In genomic region chr9:22098636-22099332, GRCh38 we compare ENCODE assay signal across 12 cellular contexts.
DNase-seq lines count a peak whose midpoint lies in the region; ATAC-seq and TF ChIP-seq lines count a peak whose summit lies in the region.
"Had no signal": no experiment of that assay in that cellular context is flagged by ENCODE, and none has a peak within 500 bp of the region (broad histone marks: within the 10 kb centered on the region; RNA-seq: fewer than 3 reads in every experiment).

No MANE protein-coding gene starts in this region.

- H3K9me2 ChIP-seq in PC-9 (ENCODE audit: insufficient read depth) = no peaks in the 10 kb centered on the region

- TF ChIP-seq EP300 in transverse colon (IDR thresholded peaks at IDR 0.05; ENCODE audit: low read depth) = no peak

- no peaks in the 10 kb centered on the region for H3K79me2 ChIP-seq in PC-9 (ENCODE audit: low read depth)
- H3K79me2 ChIP-seq in neural progenitor cell (ENCODE audit: low read depth) = no peaks in the 10 kb centered on the region

- 63 to 64% methylated on average over 3 of the region's 3 CpGs for WGBS in transverse colon (ENCODE audit: low coverage in 1 of 2), 2 donors

- no peaks in the 10 kb centered on the region for H3K27me3 Mint-ChIP-seq in neural progenitor cell (ENCODE audit: insufficient read depth, low read depth)
- H3K27me3 Mint-ChIP-seq in naive thymus-derived CD4-positive, alpha-beta T cell = peaks cover 0 to 51% (median 5%) of the 10 kb centered on the region in 5 donors

- POLR2A ChIA-PET in PC-9 (lab: Charles Lee; ENCODE audit: unreplicated experiment) = no interaction called here
- POLR2A ChIA-PET in naive thymus-derived CD4-positive, alpha-beta T cell (lab: Charles Lee) = no interaction called here

- TF ChIP-seq CTCF in PC-9 (conservative IDR thresholded peaks at IDR 0.05) (no peak), epithelial cell of proximal tubule (conservative IDR thresholded peaks at IDR 0.05; ENCODE audit: low read depth, low read length) (no peak), transverse colon (IDR thresholded peaks at IDR 0.05) (no peak), neural progenitor cell (IDR thresholded peaks at IDR 0.05) (no peak)

- no peak overlapping the region for H3K4me3 Mint-ChIP-seq in neural progenitor cell
- no peak overlapping the region for H3K4me3 Mint-ChIP-seq in naive thymus-derived CD4-positive, alpha-beta T cell

- H3K36me3 Mint-ChIP-seq in neural progenitor cell = no peaks in the 10 kb centered on the region
- peaks cover 0 to 15% (median 0%) of the 10 kb centered on the region in 5 donors for H3K36me3 Mint-ChIP-seq in naive thymus-derived CD4-positive, alpha-beta T cell

- H3K4me1 Mint-ChIP-seq in neural progenitor cell = no peaks in the 10 kb centered on the region
- H3K4me1 Mint-ChIP-seq in naive thymus-derived CD4-positive, alpha-beta T cell = peaks cover 0 to 32% (median 0%) of the 10 kb centered on the region in 7 donors

- no TSS peak for BruUV-seq in PC-9 (replicated peaks; lab: Mats Ljungman, UMichigan)

- H3K9me3 ChIP-seq in PC-9 (ENCODE audit: insufficient read depth, low read depth) = no peaks in the 10 kb centered on the region
- no peaks in the 10 kb centered on the region for H3K9me3 ChIP-seq in transverse colon
- no peaks in the 10 kb centered on the region for H3K9me3 ChIP-seq in neural progenitor cell (ENCODE audit: low read depth)
- H3K9me3 ChIP-seq in naive thymus-derived CD4-positive, alpha-beta T cell (ENCODE audit: control insufficient read depth in 2 of 3, low read length in 3 of 3) = no peaks in the 10 kb centered on the region

- peaks cover under 1% of the 10 kb centered on the region for H3K9me3 Mint-ChIP-seq in neural progenitor cell
- peaks cover 0 to 5% (median 0%) of the 10 kb centered on the region in 11 donors for H3K9me3 Mint-ChIP-seq in naive thymus-derived CD4-positive, alpha-beta T cell

- TF ChIP-seq POLR2A in transverse colon (IDR thresholded peaks at IDR 0.05) = no peak

- no peak overlapping the region for H3K27ac Mint-ChIP-seq in neural progenitor cell
- no peak overlapping the region for H3K27ac Mint-ChIP-seq in naive thymus-derived CD4-positive, alpha-beta T cell
- H3K27ac Mint-ChIP-seq: activated naive CD8-positive, alpha-beta T cell treated with anti-CD3 and anti-CD28 coated beads, Interleukin-2, amount 10 ng/mL, durations not matched to agents 7 days and 5 days had no signal

- CTCF ChIA-PET in PC-9 (lab: Charles Lee) = no interaction called here
- CTCF ChIA-PET in naive thymus-derived CD4-positive, alpha-beta T cell (lab: Charles Lee) = no interaction called here

- no peak for ATAC-seq in naive thymus-derived CD4-positive, alpha-beta T cell

- H3K36me3 ChIP-seq in PC-9 (ENCODE audit: low read depth) = peaks cover 4% of the 10 kb centered on the region; the same call in 1 of the 2 replicates
- H3K36me3 ChIP-seq in transverse colon = no peaks in the 10 kb centered on the region
- no peaks in the 10 kb centered on the region for H3K36me3 ChIP-seq in neural progenitor cell
- H3K36me3 ChIP-seq in naive thymus-derived CD4-positive, alpha-beta T cell (ENCODE audit: control insufficient read depth in 2 of 3, insufficient read depth in 3 of 3, low read length in 3 of 3) = no peaks in the 10 kb centered on the region

- H3K4me3 ChIP-seq in PC-9 (no peak overlapping the region), epithelial cell of proximal tubule (ENCODE audit: low read depth, low read length) (no peak overlapping the region), transverse colon (no peak overlapping the region), neural progenitor cell (no peak overlapping the region)
- H3K4me3 ChIP-seq in naive thymus-derived CD4-positive, alpha-beta T cell (ENCODE audit: low read length) = no peak overlapping the region

- in situ Hi-C loops in transverse colon (cut with MboI; ENCODE audit: low pct_ligation_motif_present in 1 of 4, low pct_unique_long_range_greater_than_20kb in 1 of 4, low sequenced_read_pairs in 3 of 4) = no loop called here

- intact Hi-C loops in PC-9 (cut with micrococcal nuclease; ENCODE audit: unreplicated experiment) = no loop called here
- intact Hi-C loops in transverse colon (cut with DNase I; ENCODE audit: low total_unique reads) = no loop called here
- intact Hi-C loops in posterior vena cava (cut with DNase I) = no loop called here
- intact Hi-C loops in naive thymus-derived CD4-positive, alpha-beta T cell (cut with micrococcal nuclease) = no loop called here

- no peak overlapping the region for H3K4me2 ChIP-seq in PC-9
- H3K4me2 ChIP-seq in neural progenitor cell = no peak overlapping the region

- H3K27ac ChIP-seq in PC-9 (peak overlapping the region; percentile 66), transverse colon (peak overlapping the region; percentile 59 to 79 (median 72)), neural progenitor cell (no peak overlapping the region)
- H3K27ac ChIP-seq in naive thymus-derived CD4-positive, alpha-beta T cell (ENCODE audit: low read depth, low read length) = no peak overlapping the region

- H3F3A ChIP-seq in PC-9 (ENCODE audit: insufficient read depth, low read depth) (peaks cover 16% of the 10 kb centered on the region; the same call in 1 of the 2 replicates), neural progenitor cell (ENCODE audit: low read depth) (no peaks in the 10 kb centered on the region)

- DNase-seq in PC-9 (no peak), epithelial cell of proximal tubule (ENCODE audit: low read depth) (peak; percentile 86), midbrain (lab: John Stamatoyannopoulos, UW) (peak; percentile 31), transverse colon (no peak), posterior vena cava (ENCODE audit: low spot score) (no peak), neural progenitor cell (ENCODE audit: low spot score) (no peak), DMS114 treated with DMSO at 0.1 percent for 48 hours (lab: John Stamatoyannopoulos, UW; ENCODE audit: unreplicated experiment) (no peak)
- DNase-seq in naive thymus-derived CD4-positive, alpha-beta T cell = no peak
- DNase-seq: activated naive CD8-positive, alpha-beta T cell treated with anti-CD3 and anti-CD28 coated beads, Interleukin-2, amount 10 ng/mL, durations not matched to agents 7 days and 5 days; DND-41; NCI-H1048; stimulated activated CD4-positive, alpha-beta T cell treated with anti-CD3 and anti-CD28 coated beads, Interleukin-4, amount 100 ng/mL, for 1 hour had no signal

- no peak overlapping the region for H2AFZ ChIP-seq in PC-9
- H2AFZ ChIP-seq in neural progenitor cell (replicated peaks) = no peak overlapping the region

- H3K9ac ChIP-seq in neural progenitor cell = no peak overlapping the region

- H3K4me1 ChIP-seq in PC-9 (replicated peaks; ENCODE audit: insufficient read depth) (peaks cover 54% of the 10 kb centered on the region), transverse colon (peaks cover 6 to 48% (median 34%) of the 10 kb centered on the region in 4 donors), neural progenitor cell (no peaks in the 10 kb centered on the region)
- H3K4me1 ChIP-seq in naive thymus-derived CD4-positive, alpha-beta T cell (ENCODE audit: control insufficient read depth in 2 of 2, insufficient read depth in 2 of 2, low read length in 2 of 2) = no peaks in the 10 kb centered on the region

- H3K27me3 ChIP-seq in PC-9 (ENCODE audit: insufficient read depth, low read depth) (no peaks in the 10 kb centered on the region), transverse colon (no peaks in the 10 kb centered on the region), neural progenitor cell (no peaks in the 10 kb centered on the region)
- H3K27me3 ChIP-seq in naive thymus-derived CD4-positive, alpha-beta T cell (ENCODE audit: control insufficient read depth in 2 of 2, insufficient read depth in 2 of 2, low read length in 2 of 2) = no peaks in the 10 kb centered on the region

- H4K20me1 ChIP-seq in PC-9 (ENCODE audit: insufficient read depth) (no peaks in the 10 kb centered on the region), neural progenitor cell (ENCODE audit: low read depth) (no peaks in the 10 kb centered on the region)

Comparison
In these comparisons a context has a peak if more than half of its experiments do, and no peak if none do; other contexts are left out.
1. DNase-seq: peak in epithelial cell of proximal tubule (single experiment) and midbrain (single experiment); none in PC-9 (0 of 2), transverse colon (single experiment), posterior vena cava (single experiment), neural progenitor cell (single experiment), DMS114 treated with DMSO at 0.1 percent for 48 hours (single experiment) and naive thymus-derived CD4-positive, alpha-beta T cell (0 of 9).
2. H3K27ac ChIP-seq: peak in PC-9 (single experiment) and transverse colon (4 of 4); none in neural progenitor cell (single experiment) and naive thymus-derived CD4-positive, alpha-beta T cell (single experiment).